11 cellular contexts compared by ENCODE assay signal in the genomic region with DNA sequence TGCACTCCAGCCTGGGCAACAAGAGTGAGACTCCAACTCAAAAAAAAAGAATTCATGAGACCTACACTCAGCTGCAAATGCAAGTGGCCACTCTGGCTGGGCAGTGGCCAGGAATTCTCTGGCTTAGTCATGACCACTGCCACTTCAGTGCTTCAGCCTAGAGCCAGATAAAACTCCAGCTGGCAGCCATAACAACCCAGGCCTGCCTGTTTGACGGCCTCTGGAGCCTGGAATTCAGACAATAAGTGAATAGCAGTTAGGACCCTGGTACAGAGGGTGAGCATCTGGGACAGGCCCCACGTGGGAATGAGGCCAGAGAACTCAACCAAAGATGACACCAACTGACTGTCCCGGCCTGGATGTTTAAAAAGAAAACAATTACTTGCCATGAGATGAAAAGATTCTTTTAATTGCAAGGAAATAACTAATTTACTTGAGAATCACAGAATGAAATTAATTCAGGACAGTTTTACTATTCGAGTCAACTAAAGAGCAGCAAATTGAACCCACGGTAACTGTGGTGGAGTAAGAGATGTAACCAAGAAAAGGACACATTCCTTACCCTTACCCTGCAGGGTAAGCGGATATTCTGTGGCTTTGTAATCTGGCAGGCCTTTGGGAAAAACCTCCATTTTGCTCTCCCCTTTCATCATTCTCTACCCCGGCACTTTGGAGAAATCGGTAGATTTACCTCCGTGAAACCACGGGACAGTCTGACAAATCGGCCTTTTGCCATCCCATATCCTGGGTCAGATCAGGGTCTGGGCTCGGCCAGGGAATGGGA.
DNase-seq lines count a peak whose midpoint lies in the region; ATAC-seq, FAIRE-seq and TF ChIP-seq lines count a peak whose summit lies in the region.
"Had no signal": no experiment of that assay in that cellular context is flagged by ENCODE, and none has a peak within 500 bp of the region (broad histone marks: within the 10 kb centered on the region; RNA-seq: fewer than 3 reads in every experiment).

No MANE protein-coding gene starts in this region.

- peak; percentile 45 for DNase-seq in AG04449 (ENCODE audit: low read depth, low spot score)
- DNase-seq in RCC 7860 (ENCODE audit: low spot score), result peak; percentile 41
- DNase-seq in fibroblast of the conjunctiva (ENCODE audit: low read depth), result peak; percentile 48
- no peak for DNase-seq in nephron progenitor cell
- no peak for DNase-seq in SHP77 treated with DMSO at 0.1 percent for 48 hours (lab: John Stamatoyannopoulos, UW)
- DNase-seq in T-helper 9 cell, result no peak
- DNase-seq in GM20000 (ENCODE audit: low spot score), result no peak
- DNase-seq: CD4-positive, CD25-positive, alpha-beta regulatory T cell; stimulated activated naive B cell treated with anti-CD40 and anti-IgM and Interleukin-4, amounts not matched to agents 10 μg/mL and 1 μg/mL and 100 μg/mL, for 72 hours; T1000 had no signal

- peak overlapping the region; percentile 68 for H3K27ac Mint-ChIP-seq in nephron progenitor cell
- H3K27ac Mint-ChIP-seq: stimulated activated naive B cell treated with anti-CD40 and anti-IgM and Interleukin-4, amounts not matched to agents 10 μg/mL and 1 μg/mL and 100 μg/mL, for 72 hours had no signal

- peaks cover 6% of the 10 kb centered on the region for H3K27me3 Mint-ChIP-seq in nephron progenitor cell (ENCODE audit: low read depth, poor library complexity)
- H3K27me3 Mint-ChIP-seq: CD4-positive, CD25-positive, alpha-beta regulatory T cell; stimulated activated naive B cell treated with anti-CD40 and anti-IgM and Interleukin-4, amounts not matched to agents 10 μg/mL and 1 μg/mL and 100 μg/mL, for 72 hours had no signal

- no peak for FAIRE-seq in RCC 7860 (lab: Jason Lieb, UNC)

- TF ChIP-seq CTCF in AG04449 (IDR thresholded peaks at IDR 0.05; ENCODE audit: insufficient read depth, low read length, missing control alignments) (no peak), nephron progenitor cell (IDR thresholded peaks at IDR 0.05) (no peak), GM20000 (IDR thresholded peaks at IDR 0.05; ENCODE audit: extremely low read depth, missing control alignments) (no peak)

- H3K4me1 Mint-ChIP-seq in nephron progenitor cell, result no peaks in the 10 kb centered on the region
- H3K4me1 Mint-ChIP-seq: CD4-positive, CD25-positive, alpha-beta regulatory T cell had no signal

- no peaks in the 10 kb centered on the region for H3K9me3 Mint-ChIP-seq in nephron progenitor cell
- H3K9me3 Mint-ChIP-seq: CD4-positive, CD25-positive, alpha-beta regulatory T cell; stimulated activated naive B cell treated with anti-CD40 and anti-IgM and Interleukin-4, amounts not matched to agents 10 μg/mL and 1 μg/mL and 100 μg/mL, for 72 hours had no signal

- H3K36me3 Mint-ChIP-seq in nephron progenitor cell (ENCODE audit: low read depth), result peaks cover 66% of the 10 kb centered on the region

- no peak overlapping the region for H3K4me3 ChIP-seq in AG04449 (ENCODE audit: low read depth, low read length)

- POLR2A ChIA-PET in AG04449 (lab: Yijun Ruan, JAX), result no interaction called here

- H3K4me3 Mint-ChIP-seq in nephron progenitor cell, result no peak overlapping the region
- H3K4me3 Mint-ChIP-seq: stimulated activated naive B cell treated with anti-CD40 and anti-IgM and Interleukin-4, amounts not matched to agents 10 μg/mL and 1 μg/mL and 100 μg/mL, for 72 hours had no signal

- no peak for ATAC-seq in GM21825 (IDR thresholded peaks at IDR 0.05; ENCODE audit: unreplicated experiment)
- ATAC-seq: stimulated activated naive B cell treated with anti-CD40 and anti-IgM and Interleukin-4, amounts not matched to agents 10 μg/mL and 1 μg/mL and 100 μg/mL, for 72 hours had no signal

- CTCF ChIA-PET in AG04449 (lab: Yijun Ruan, JAX), result interaction anchor here (4.9 kb wide), 1 partner anchor 10 kb away, joined by 30 read pairs; no protein-coding TSS in a partner anchor

Comparison
In these comparisons a context has a peak if more than half of its experiments do, and no peak if none do; other contexts are left out.
1. DNase-seq: peak in AG04449 (single experiment), RCC 7860 (single experiment) and fibroblast of the conjunctiva (single experiment); none in nephron progenitor cell (single experiment), SHP77 treated with DMSO at 0.1 percent for 48 hours (single experiment), T-helper 9 cell (single experiment) and GM20000 (single experiment).